In genomic region chr18:69684789-69685188, GRCh38 we compare ENCODE assay signal across 22 cellular contexts.
DNase-seq lines count a peak whose midpoint lies in the region; ATAC-seq, FAIRE-seq and TF ChIP-seq lines count a peak whose summit lies in the region.
"Had no signal": no experiment of that assay in that cellular context is flagged by ENCODE, and none has a peak within 500 bp of the region (broad histone marks: within the 10 kb centered on the region; RNA-seq: fewer than 3 reads in every experiment).

No MANE protein-coding gene starts in this region.

- H3K4me1 ChIP-seq in H1 (replicated peaks in 1 of 4; ENCODE audit: control insufficient read depth in 3 of 4, insufficient read depth in 4 of 4, low read length in 3 of 4), result peaks cover 0 to 4% (median 1%) of the 10 kb centered on the region in 4 experiments; a peak in 2 of 7 replicates
- H3K4me1 ChIP-seq in left ventricle myocardium inferior, result peaks cover 5% of the 10 kb centered on the region
- no peaks in the 10 kb centered on the region for H3K4me1 ChIP-seq in PC-3 (ENCODE audit: insufficient read depth, low read length)
- H3K4me1 ChIP-seq: A549; BLaER1 treated with 17β-estradiol and CSF1 and Interleukin-3, amounts not matched to agents 10 nM and 100 nM; Caco-2 had no signal

- H3K4me2 ChIP-seq in H1 (ENCODE audit: insufficient read depth in 1 of 2, low read depth in 2 of 2, low read length in 2 of 2), result no peak overlapping the region
- H3K4me2 ChIP-seq in PC-3 (ENCODE audit: low read length), result no peak overlapping the region
- H3K4me2 ChIP-seq: A549; BLaER1 treated with 17β-estradiol and CSF1 and Interleukin-3, amounts not matched to agents 10 nM and 100 nM had no signal

- TF ChIP-seq RAD21 in H1 (IDR thresholded peaks at IDR 0.05 in 1 of 2, conservative IDR thresholded peaks at IDR 0.05 in 1 of 2; ENCODE audit: low read depth in 2 of 2, low read length in 2 of 2), result no peak

- TF ChIP-seq CTCF in H1 (IDR thresholded peaks at IDR 0.05; ENCODE audit: control extremely low read depth in 1 of 3, insufficient read depth in 1 of 3, low read depth in 1 of 3, low read length in 3 of 3) (no peak), left ventricle myocardium inferior (IDR thresholded peaks at IDR 0.05; ENCODE audit: borderline replicate concordance) (no peak), nephron progenitor cell (IDR thresholded peaks at IDR 0.05) (no peak), PC-3 (conservative IDR thresholded peaks at IDR 0.05; ENCODE audit: low read depth, low read length) (no peak)

- H2BK12ac ChIP-seq in H1 (ENCODE audit: low read depth, low read length), result no peak overlapping the region

- no peak overlapping the region for H2BK15ac ChIP-seq in H1 (ENCODE audit: low read length)

- no peak overlapping the region for H3K14ac ChIP-seq in H1 (ENCODE audit: insufficient read length)

- no peak overlapping the region for H3K27ac ChIP-seq in H1 (ENCODE audit: low read depth, low read length)
- H3K27ac ChIP-seq in left ventricle myocardium inferior (replicated peaks), result peak overlapping the region; percentile 14
- no peak overlapping the region for H3K27ac ChIP-seq in PC-3 (ENCODE audit: low read length)
- H3K27ac ChIP-seq: 22Rv1; A549; BLaER1 treated with 17β-estradiol and CSF1 and Interleukin-3, amounts not matched to agents 10 nM and 100 nM; C4-2B had no signal

- H2AFZ ChIP-seq in H1 (ENCODE audit: low read length) (0 out of 2 replicates have a peak overlapping the region, but pooled peaks have one; percentile 15), PC-3 (ENCODE audit: low read length) (no peak overlapping the region)

- no peaks in the 10 kb centered on the region for H3K79me2 ChIP-seq in H1 (ENCODE audit: control insufficient read depth in 1 of 2, insufficient read depth in 2 of 2, low read length in 2 of 2)
- no peaks in the 10 kb centered on the region for H3K79me2 ChIP-seq in PC-3 (ENCODE audit: low read length)

- peaks cover 19% of the 10 kb centered on the region for H3K36me3 Mint-ChIP-seq in nephron progenitor cell (ENCODE audit: low read depth)
- H3K36me3 Mint-ChIP-seq: CD8-positive, alpha-beta T cell had no signal

- no peak overlapping the region for H3K4ac ChIP-seq in H1 (replicated peaks; ENCODE audit: insufficient read length, low read depth, low read length)

- no peaks in the 10 kb centered on the region for H3F3A ChIP-seq in PC-3 (ENCODE audit: low read length, unreplicated experiment)

- H3K9me2 ChIP-seq in PC-3 (replicated peaks; ENCODE audit: low read length), result no peaks in the 10 kb centered on the region

- peak; percentile 44 for ATAC-seq in Right ventricle myocardium inferior
- no peak for ATAC-seq in PC-3
- ATAC-seq: A549; CD8-positive, alpha-beta T cell had no signal

- H2AK5ac ChIP-seq in H1 (ENCODE audit: low read depth, low read length), result no peak overlapping the region

- H3K27me3 ChIP-seq in H1 (replicated peaks in 1 of 4; ENCODE audit: control insufficient read depth in 3 of 4, extremely low read depth in 1 of 4, insufficient read depth in 3 of 4, low read length in 3 of 4), result no peaks in the 10 kb centered on the region
- no peaks in the 10 kb centered on the region for H3K27me3 ChIP-seq in left ventricle myocardium inferior (ENCODE audit: low read depth)
- H3K27me3 ChIP-seq in PC-3 (ENCODE audit: low read length), result no peaks in the 10 kb centered on the region
- H3K27me3 ChIP-seq: BLaER1 treated with 17β-estradiol and CSF1 and Interleukin-3, amounts not matched to agents 10 nM and 100 nM had no signal

- no peaks in the 10 kb centered on the region for H3K27me3 Mint-ChIP-seq in nephron progenitor cell (ENCODE audit: low read depth, poor library complexity)

- no peak overlapping the region for H3K4me3 ChIP-seq in H1 (ENCODE audit: extremely low read depth in 1 of 4, insufficient read depth in 2 of 4, low read depth in 3 of 4, low read length in 4 of 4)
- no peak overlapping the region for H3K4me3 ChIP-seq in left ventricle myocardium inferior
- no peak overlapping the region for H3K4me3 ChIP-seq in PC-3 (ENCODE audit: low read length)
- H3K4me3 ChIP-seq: A549; BLaER1 treated with 17β-estradiol and CSF1 and Interleukin-3, amounts not matched to agents 10 nM and 100 nM had no signal

- H3K79me1 ChIP-seq in H1 (ENCODE audit: low read depth, low read length), result no peaks in the 10 kb centered on the region

- H2BK120ac ChIP-seq in H1 (replicated peaks; ENCODE audit: low read depth, low read length), result no peak overlapping the region

- no TSS peak for BruUV-seq in PC-3 (replicated peaks; lab: Mats Ljungman, UMichigan)

- H4K8ac ChIP-seq in H1 (ENCODE audit: extremely low read depth, insufficient read depth, low read length), result no peak overlapping the region

- CTCF ChIA-PET in H1 (lab: Charles Lee; ENCODE audit: partially characterized antibody) (no interaction called here), PC-3 (lab: Charles Lee) (no interaction called here)

- no peak for FAIRE-seq in H1 (lab: Jason Lieb, UNC)
- FAIRE-seq: A549, G401.6, GM12891, GM19239 had no signal

- H3K4me1 Mint-ChIP-seq in nephron progenitor cell, result no peaks in the 10 kb centered on the region
- H3K4me1 Mint-ChIP-seq: B cell had no signal

- no peak overlapping the region for H4K5ac ChIP-seq in H1 (ENCODE audit: insufficient read length, low read depth, low read length)

- intact Hi-C loops in Right ventricle myocardium inferior (cut with DNase I) (no loop called here), cardiac septum (cut with DNase I) (no loop called here), left ventricle myocardium inferior (cut with micrococcal nuclease) (no loop called here), PC-3 (cut with micrococcal nuclease) (no loop called here)

- no peak overlapping the region for H3K18ac ChIP-seq in H1 (ENCODE audit: extremely low read depth, low read length)

- WGBS in H1 (ENCODE audit: extremely low coverage in 1 of 2, insufficient coverage in 1 of 2, insufficient read length in 1 of 2, insufficient replicate concordance in 2 of 2, low coverage in 1 of 2, low lambda C conversion rate in 2 of 2, missing lambda C conversion rate in 1 of 2), 2 experiments, result 59% methylated on average over 2 of the region's 2 CpGs; no CpG with 5 or more reads in 1 of the 2 experiments

- no peak for DNase-seq in Right ventricle myocardium inferior (ENCODE audit: missing footprints)
- DNase-seq in cardiac septum (ENCODE audit: low spot score), result no peak
- no peak for DNase-seq in H1 (ENCODE audit: low read depth in 1 of 2, low spot score in 2 of 2)
- DNase-seq in left ventricle myocardium inferior, result no peak
- DNase-seq in nephron progenitor cell, result no peak
- no peak for DNase-seq in PC-3
- DNase-seq in NCI-H1417 (lab: John Stamatoyannopoulos, UW), result no peak
- DNase-seq: AML-193; Caco-2; Calu3; CD4-positive, alpha-beta T cell; CD8-positive, alpha-beta T cell; DMS79 treated with DMSO at 0.1 percent for 48 hours; GF-D8 had no signal

- no peak overlapping the region for H3K23ac ChIP-seq in H1 (ENCODE audit: insufficient read length)

- no peak overlapping the region for H2BK5ac ChIP-seq in H1 (ENCODE audit: low read depth, low read length)

- H3K56ac ChIP-seq in H1 (replicated peaks; ENCODE audit: insufficient read length, low read depth, low read length), result no peak overlapping the region

- no peaks in the 10 kb centered on the region; the same call in 1 of the 2 replicates for H3K23me2 ChIP-seq in H1 (ENCODE audit: low read depth, low read length)

- H3K27ac Mint-ChIP-seq in nephron progenitor cell, result peak overlapping the region; percentile 60
- H3K27ac Mint-ChIP-seq: B cell; CD4-positive, alpha-beta T cell; CD8-positive, alpha-beta T cell had no signal

- H4K20me1 ChIP-seq in H1 (replicated peaks in 1 of 2; ENCODE audit: control insufficient read depth in 1 of 2, insufficient read depth in 2 of 2, low read length in 2 of 2), result no peaks in the 10 kb centered on the region
- no peaks in the 10 kb centered on the region for H4K20me1 ChIP-seq in PC-3 (ENCODE audit: low read length)
- H4K20me1 ChIP-seq: BLaER1 treated with 17β-estradiol and CSF1 and Interleukin-3, amounts not matched to agents 10 nM and 100 nM had no signal

- no peak overlapping the region for H3K4me3 Mint-ChIP-seq in nephron progenitor cell
- H3K4me3 Mint-ChIP-seq: B cell; CD4-positive, alpha-beta T cell; CD8-positive, alpha-beta T cell had no signal

- H3K9me3 ChIP-seq in H1 (ENCODE audit: insufficient read depth in 2 of 2, low read depth in 1 of 2, low read length in 1 of 2) (no peaks in the 10 kb centered on the region), left ventricle myocardium inferior (replicated peaks) (no peaks in the 10 kb centered on the region), PC-3 (ENCODE audit: low read length) (no peaks in the 10 kb centered on the region)
- H3K9me3 ChIP-seq: A549; BLaER1 treated with 17β-estradiol and CSF1 and Interleukin-3, amounts not matched to agents 10 nM and 100 nM; Caco-2 had no signal

- H2BK20ac ChIP-seq in H1 (ENCODE audit: low read length), result no peak overlapping the region

- TF ChIP-seq EP300 in H1 (IDR thresholded peaks at IDR 0.05; ENCODE audit: borderline replicate concordance in 1 of 2, low read depth in 2 of 2, low read length in 2 of 2), result no peak

- H4K91ac ChIP-seq in H1 (replicated peaks; ENCODE audit: insufficient read length, low read length), result no peak overlapping the region

- POLR2A ChIA-PET in H1 (lab: Charles Lee; ENCODE audit: partially characterized antibody) (no interaction called here), PC-3 (lab: Charles Lee; ENCODE audit: unreplicated experiment) (no interaction called here)

- H3K36me3 ChIP-seq in H1 (ENCODE audit: control insufficient read depth in 2 of 4, insufficient read depth in 4 of 4, low read length in 3 of 4) (no peaks in the 10 kb centered on the region), left ventricle myocardium inferior (no peaks in the 10 kb centered on the region), PC-3 (ENCODE audit: low read depth, low read length) (no peaks in the 10 kb centered on the region)
- H3K36me3 ChIP-seq: BLaER1 treated with 17β-estradiol and CSF1 and Interleukin-3, amounts not matched to agents 10 nM and 100 nM had no signal

- no peaks in the 10 kb centered on the region for H3K9me3 Mint-ChIP-seq in nephron progenitor cell
- H3K9me3 Mint-ChIP-seq: CD4-positive, alpha-beta T cell; CD8-positive, alpha-beta T cell had no signal

- no peak overlapping the region for H3K9ac ChIP-seq in H1 (replicated peaks in 1 of 4; ENCODE audit: extremely low read depth in 1 of 4, low read depth in 3 of 4, low read length in 3 of 4)
- H3K9ac ChIP-seq in PC-3 (ENCODE audit: low read length), result no peak overlapping the region
- H3K9ac ChIP-seq: BLaER1 treated with 17β-estradiol and CSF1 and Interleukin-3, amounts not matched to agents 10 nM and 100 nM had no signal

- TF ChIP-seq POLR2A in H1 (IDR thresholded peaks at IDR 0.05; ENCODE audit: control extremely low read depth in 1 of 2, low read depth in 2 of 2, low read length in 2 of 2), result no peak
